Comparison of ENCODE assay signal across 1 cellular context in genomic region chr18:70293166-70293565, GRCh38.
TF ChIP-seq lines count a peak whose summit lies in the region.

No MANE protein-coding gene starts in this region.

TF ChIP-seq in IMR-90, 13 proteins besides CTCF, POLR2A, EP300 and RAD21:
- TF ChIP-seq ELK1 (IDR thresholded peaks at IDR 0.05; ENCODE audit: borderline replicate concordance, low read depth, low read length) (no peak), BHLHE40 (IDR thresholded peaks at IDR 0.05; ENCODE audit: low read depth, low read length) (no peak), RCOR1 (IDR thresholded peaks at IDR 0.05; ENCODE audit: insufficient replicate concordance, low read length) (no peak), USF2 (IDR thresholded peaks at IDR 0.05; ENCODE audit: low read depth, low read length) (no peak), CEBPB (IDR thresholded peaks at IDR 0.05; ENCODE audit: low read depth, low read length) (no peak), FOS (IDR thresholded peaks at IDR 0.05; ENCODE audit: low read depth, low read length) (no peak), CHD1 (IDR thresholded peaks at IDR 0.05; ENCODE audit: low read depth, low read length) (no peak), SMC3 (IDR thresholded peaks at IDR 0.05; ENCODE audit: low read depth, low read length) (no peak), NFE2L2 (IDR thresholded peaks at IDR 0.05; ENCODE audit: low read depth, low read length) (no peak), MAFK (IDR thresholded peaks at IDR 0.05; ENCODE audit: low read depth, low read length) (no peak), RFX5 (IDR thresholded peaks at IDR 0.05; ENCODE audit: low read depth, low read length) (no peak), MAZ (IDR thresholded peaks at IDR 0.05; ENCODE audit: borderline replicate concordance, low read depth, low read length) (no peak), MXI1 (IDR thresholded peaks at IDR 0.05; ENCODE audit: borderline replicate concordance, low read depth, low read length) (no peak)
